ENCODE assay signal across 26 cellular contexts in genomic region chr3:15959434-15959811, GRCh38.
DNase-seq lines count a peak whose midpoint lies in the region; FAIRE-seq and TF ChIP-seq lines count a peak whose summit lies in the region.
"Had no signal": no experiment of that assay in that cellular context is flagged by ENCODE, and none has a peak within 500 bp of the region (broad histone marks: within the 10 kb centered on the region; RNA-seq: fewer than 3 reads in every experiment).

No MANE protein-coding gene starts in this region.

- H3K4me3 ChIP-seq in left ventricle myocardium inferior (no peak overlapping the region), adipocyte (ENCODE audit: low read length) (no peak overlapping the region), fibroblast of mammary gland (ENCODE audit: control insufficient read depth, low read depth, low read length) (no peak overlapping the region)
- H3K4me3 ChIP-seq: GM23338, HAP-1 had no signal

- no peaks in the 10 kb centered on the region for H3K36me3 Mint-ChIP-seq in T-helper 2 cell treated with Interferon-gamma antibody and Interleukin-4, amounts not matched to agents 5 μg/mL and 100 μg/mL, for 36 hours (ENCODE audit: low read depth)
- H3K36me3 Mint-ChIP-seq: CD8-positive, alpha-beta T cell had no signal

- H3K27me3 ChIP-seq in left ventricle myocardium inferior (ENCODE audit: low read depth) (no peaks in the 10 kb centered on the region), adipocyte (replicated peaks; ENCODE audit: control insufficient read depth, insufficient read depth, low read length) (no peaks in the 10 kb centered on the region)

- no peak for DNase-seq in left ventricle myocardium inferior
- DNase-seq in cardiac septum (ENCODE audit: low spot score), result no peak
- DNase-seq in adipocyte (ENCODE audit: low read depth), result peak; percentile 59
- peak; percentile 65 for DNase-seq in fibroblast of mammary gland (ENCODE audit: low read depth)
- no peak for DNase-seq in urothelium cell line (ENCODE audit: low spot score)
- no peak for DNase-seq in T-helper 2 cell treated with Interferon-gamma antibody and Interleukin-4, amounts not matched to agents 5 μg/mL and 100 μg/mL, for 36 hours (ENCODE audit: low spot score)
- no peak for DNase-seq in amygdala (lab: John Stamatoyannopoulos, UW)
- DNase-seq in NCI-H1694 (lab: John Stamatoyannopoulos, UW), result no peak
- DNase-seq: ACHN; AML-193; C1 segment of cervical spinal cord; CD8-positive, alpha-beta T cell; DND-41; MV-4-11; NCI-H1105 treated with DMSO at 0.1 percent for 48 hours; NCI-H1694 treated with DMSO at 0.1 percent for 48 hours; NCI-H2081 treated with DMSO at 0.1 percent for 48 hours; NCI-H2171 treated with DMSO at 0.1 percent for 48 hours; NCI-H524 treated with DMSO at 0.1 percent for 48 hours; NCI-H82 had no signal

- peak overlapping the region; percentile 34 for H3K27ac ChIP-seq in left ventricle myocardium inferior (replicated peaks)
- H3K27ac ChIP-seq: 22Rv1 had no signal

- intact Hi-C loops in left ventricle myocardium inferior (cut with micrococcal nuclease) (no loop called here), cardiac septum (cut with DNase I) (no loop called here)

- no peaks in the 10 kb centered on the region for H3K9me3 Mint-ChIP-seq in T-helper 2 cell treated with Interferon-gamma antibody and Interleukin-4, amounts not matched to agents 5 μg/mL and 100 μg/mL, for 36 hours
- H3K9me3 Mint-ChIP-seq: CD8-positive, alpha-beta T cell; GM23338 had no signal

- H3K9me3 ChIP-seq in left ventricle myocardium inferior (replicated peaks), result no peaks in the 10 kb centered on the region
- no peaks in the 10 kb centered on the region for H3K9me3 ChIP-seq in adipocyte (ENCODE audit: control insufficient read depth, low read length)
- H3K9me3 ChIP-seq: HAP-1 had no signal

- peak; percentile 37 for FAIRE-seq in urothelium cell line (lab: Jason Lieb, UNC)
- FAIRE-seq: G401.6, GM12892, HTR-8/SVneo had no signal

- H3K27me3 Mint-ChIP-seq in T-helper 2 cell treated with Interferon-gamma antibody and Interleukin-4, amounts not matched to agents 5 μg/mL and 100 μg/mL, for 36 hours (ENCODE audit: low read depth), result peaks cover 4% of the 10 kb centered on the region

- no peaks in the 10 kb centered on the region for H3K4me1 Mint-ChIP-seq in T-helper 2 cell treated with Interferon-gamma antibody and Interleukin-4, amounts not matched to agents 5 μg/mL and 100 μg/mL, for 36 hours (ENCODE audit: low read depth)

- H3K9ac ChIP-seq in adipocyte (ENCODE audit: low read length), result no peak overlapping the region

- no peak overlapping the region for H3K4me3 Mint-ChIP-seq in T-helper 2 cell treated with Interferon-gamma antibody and Interleukin-4, amounts not matched to agents 5 μg/mL and 100 μg/mL, for 36 hours
- H3K4me3 Mint-ChIP-seq: CD8-positive, alpha-beta T cell; GM23338 had no signal

- no peak for TF ChIP-seq CTCF in left ventricle myocardium inferior (IDR thresholded peaks at IDR 0.05; ENCODE audit: borderline replicate concordance)
- TF ChIP-seq CTCF in fibroblast of mammary gland (conservative IDR thresholded peaks at IDR 0.05; ENCODE audit: control insufficient read depth, insufficient read depth, low read depth, low read length), result no peak

- peaks cover 9% of the 10 kb centered on the region for H3K4me1 ChIP-seq in left ventricle myocardium inferior
- H3K4me1 ChIP-seq in adipocyte (ENCODE audit: control insufficient read depth, insufficient read depth, low read length), result peaks cover 6% of the 10 kb centered on the region
- H3K4me1 ChIP-seq: HAP-1 had no signal

- no peak overlapping the region for H3K27ac Mint-ChIP-seq in T-helper 2 cell treated with Interferon-gamma antibody and Interleukin-4, amounts not matched to agents 5 μg/mL and 100 μg/mL, for 36 hours
- H3K27ac Mint-ChIP-seq: CD8-positive, alpha-beta T cell; GM23338 had no signal

- H3K36me3 ChIP-seq in left ventricle myocardium inferior (no peaks in the 10 kb centered on the region), adipocyte (ENCODE audit: control insufficient read depth, insufficient read depth, low read length, severe bottlenecking) (no peaks in the 10 kb centered on the region)
- H3K36me3 ChIP-seq: HAP-1 had no signal

Comparison
In these comparisons a context has a peak if more than half of its experiments do, and no peak if none do; other contexts are left out.
1. DNase-seq: peak in adipocyte (single experiment) and fibroblast of mammary gland (single experiment); none in left ventricle myocardium inferior (single experiment), cardiac septum (single experiment), urothelium cell line (single experiment), T-helper 2 cell treated with Interferon-gamma antibody and Interleukin-4, amounts not matched to agents 5 μg/mL and 100 μg/mL, for 36 hours (single experiment), amygdala (0 of 56) and NCI-H1694 (single experiment).